Comparison of ENCODE assay signal across 16 cellular contexts in the genomic region with DNA sequence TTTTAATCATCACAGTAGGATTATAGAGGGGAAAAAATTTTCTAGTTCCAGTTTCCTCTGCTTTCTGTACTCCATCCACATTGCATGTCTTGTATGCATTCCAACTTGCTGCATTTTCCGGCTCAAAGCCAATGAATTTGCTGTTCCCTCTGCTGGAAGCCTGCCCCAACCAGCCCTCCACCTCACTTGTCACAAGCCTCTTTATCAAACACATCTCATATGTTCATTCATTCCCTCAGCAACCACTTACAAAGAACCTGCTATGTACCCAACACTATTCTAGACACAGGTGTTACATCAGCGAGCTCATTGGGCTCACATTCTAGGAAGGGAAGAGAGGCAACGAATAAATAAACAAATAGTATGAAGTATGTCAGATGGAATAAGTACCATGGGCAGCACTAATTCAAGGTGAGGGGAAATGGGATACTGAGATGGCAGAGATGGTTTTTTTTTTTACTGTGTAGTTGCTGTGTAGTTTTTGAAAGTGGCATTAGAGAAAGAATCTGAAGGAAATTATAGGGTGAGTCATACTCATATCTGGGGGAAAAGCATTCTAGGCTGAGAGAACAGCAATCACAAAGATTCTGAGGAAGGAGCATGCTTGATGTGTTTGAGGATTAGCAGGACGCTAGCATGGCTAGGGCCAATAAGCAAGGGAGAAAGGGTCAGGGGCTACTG.
DNase-seq lines count a peak whose midpoint lies in the region; ATAC-seq, FAIRE-seq and TF ChIP-seq lines count a peak whose summit lies in the region.
"Had no signal": no experiment of that assay in that cellular context is flagged by ENCODE, and none has a peak within 500 bp of the region (broad histone marks: within the 10 kb centered on the region; RNA-seq: fewer than 3 reads in every experiment).

No MANE protein-coding gene starts in this region.

- no peak overlapping the region; the same call in 1 of the 2 replicates for H4K5ac ChIP-seq in IMR-90 (ENCODE audit: low read depth, low read length)

- H3K18ac ChIP-seq in IMR-90 (ENCODE audit: low read depth, low read length), result peak overlapping the region; percentile 24; the same call in 1 of the 2 replicates

- peak overlapping the region; percentile 27 for H2BK20ac ChIP-seq in IMR-90 (ENCODE audit: low read depth, low read length)

- peak overlapping the region; percentile 35 for H2BK120ac ChIP-seq in IMR-90 (ENCODE audit: low read depth, low read length)

- H3K79me1 ChIP-seq in IMR-90 (ENCODE audit: low read depth in 1 of 2, low read length in 2 of 2), result no peaks in the 10 kb centered on the region

- peak overlapping the region; percentile 85 for H3K27ac Mint-ChIP-seq in astrocyte (ENCODE audit: unreplicated experiment)
- H3K27ac Mint-ChIP-seq: CD4-positive, CD25-positive, alpha-beta regulatory T cell had no signal

- peak overlapping the region in 1 of 2 experiments; percentile 62; a peak in 2 of 4 replicates for H4K8ac ChIP-seq in IMR-90 (ENCODE audit: low read depth in 2 of 2, low read length in 2 of 2)

- no peak overlapping the region for H3K4me3 Mint-ChIP-seq in astrocyte (ENCODE audit: unreplicated experiment)
- H3K4me3 Mint-ChIP-seq: CD4-positive, CD25-positive, alpha-beta regulatory T cell had no signal

- peak; percentile 75 for ATAC-seq in IMR-90 (ENCODE audit: low read depth)
- peak; percentile 61 to 74 for ATAC-seq in lower lobe of right lung
- no peak for ATAC-seq in GM18873 (IDR thresholded peaks at IDR 0.05; ENCODE audit: low FRiP score, unreplicated experiment)
- ATAC-seq: stimulated activated naive CD8-positive, alpha-beta T cell treated with anti-CD3 and anti-CD28 coated beads, Interleukin-15, Interleukin-2, amounts not matched to agents 100 U/mL and 50 U/mL, for 24 hours had no signal

- no peak overlapping the region for H2AK9ac ChIP-seq in IMR-90 (replicated peaks; ENCODE audit: low read depth, low read length, poor library complexity)

- H3K4me1 ChIP-seq in IMR-90 (ENCODE audit: control insufficient read depth, insufficient read depth, low read length), result peaks cover 5% of the 10 kb centered on the region; the same call in 1 of the 2 replicates
- H3K4me1 ChIP-seq in astrocyte (ENCODE audit: insufficient read depth, low read length), result peaks cover 18% of the 10 kb centered on the region
- no peaks in the 10 kb centered on the region for H3K4me1 ChIP-seq in lower lobe of right lung
- H3K4me1 ChIP-seq: prostate gland had no signal

- H3K79me2 ChIP-seq in astrocyte (ENCODE audit: insufficient read depth, low read length), result no peaks in the 10 kb centered on the region

- BruUV-seq in IMR-90 (replicated peaks; lab: Mats Ljungman, UMichigan), result no TSS peak

- H2BK5ac ChIP-seq in IMR-90 (ENCODE audit: low read depth, low read length, poor library complexity, severe bottlenecking), result peak overlapping the region; percentile 81

- peaks cover 2% of the 10 kb centered on the region for H3K9me1 ChIP-seq in IMR-90 (ENCODE audit: insufficient read depth, low read length)

- H3K4ac ChIP-seq in IMR-90 (ENCODE audit: low read depth, low read length), result peak overlapping the region; percentile 54

- H3K56ac ChIP-seq in IMR-90 (ENCODE audit: extremely low read depth, insufficient read depth, low read length), result no peak overlapping the region

- DNase-seq in AG09319 (ENCODE audit: extremely low read depth, low read depth), result peak; percentile 8
- DNase-seq in IMR-90, result peak; percentile 69
- DNase-seq in astrocyte (ENCODE audit: low read depth), result peak; percentile 91
- peak; percentile 34 for DNase-seq in lower lobe of right lung
- no peak for DNase-seq in GM19240 (ENCODE audit: insufficient read length, low spot score)
- DNase-seq in head of caudate nucleus, result no peak
- DNase-seq in NCI-H146 treated with DMSO at 0.1 percent for 48 hours (lab: John Stamatoyannopoulos, UW; ENCODE audit: unreplicated experiment), result no peak
- DNase-seq: activated T-cell treated with anti-CD3 and anti-CD28 coated beads, Interleukin-2, amount 50 U/mL, for 1 hour; CD4-positive, CD25-positive, alpha-beta regulatory T cell; NCI-H526 treated with DMSO at 0.1 percent for 48 hours; stimulated activated CD4-positive, alpha-beta T cell treated with anti-CD3 and anti-CD28 coated beads, Interleukin-4, amount 100 ng/mL, for 24 hours; stimulated activated naive CD8-positive, alpha-beta T cell treated with anti-CD3 and anti-CD28 coated beads, Interleukin-15, Interleukin-2, amounts not matched to agents 100 U/mL and 50 U/mL, for 24 hours had no signal

- peak overlapping the region; percentile 71; the same call in 1 of the 2 replicates for H2AK5ac ChIP-seq in IMR-90 (ENCODE audit: low read depth, low read length)

- H4K20me1 ChIP-seq in IMR-90 (ENCODE audit: insufficient read depth, low read length) (no peaks in the 10 kb centered on the region), astrocyte (ENCODE audit: insufficient read depth, low read length) (no peaks in the 10 kb centered on the region)

- H4K91ac ChIP-seq in IMR-90 (ENCODE audit: insufficient read depth, low read depth, low read length), result peak overlapping the region; percentile 16; the same call in 1 of the 2 replicates

- TF ChIP-seq CTCF in AG09319 (IDR thresholded peaks at IDR 0.05; ENCODE audit: low read depth, low read length), result no peak
- TF ChIP-seq CTCF in IMR-90 (conservative IDR thresholded peaks at IDR 0.05; ENCODE audit: low read depth, low read length), result no peak
- no peak for TF ChIP-seq CTCF in astrocyte (IDR thresholded peaks at IDR 0.05; ENCODE audit: insufficient read depth, low read depth, low read length)
- TF ChIP-seq CTCF in lower lobe of right lung (IDR thresholded peaks at IDR 0.05), result no peak

- H3K27me3 ChIP-seq in IMR-90 (ENCODE audit: control insufficient read depth, insufficient read depth, low read length) (no peaks in the 10 kb centered on the region), astrocyte (ENCODE audit: insufficient read depth, low read length) (no peaks in the 10 kb centered on the region), lower lobe of right lung (ENCODE audit: low read depth) (no peaks in the 10 kb centered on the region)
- H3K27me3 ChIP-seq: ascending aorta, SJSA1 had no signal

- peak overlapping the region; percentile 35; the same call in 1 of the 2 replicates for H3K4me2 ChIP-seq in IMR-90 (ENCODE audit: low read depth, low read length)
- peak overlapping the region; percentile 57 for H3K4me2 ChIP-seq in astrocyte (ENCODE audit: low read length)

- intact Hi-C loops in IMR-90 (cut with micrococcal nuclease), result loop anchor here (2.0 to 5.0 kb wide), 2 partner anchors 162 to 333 kb away; a partner anchor contains a TSS
- intact Hi-C loops in lower lobe of right lung (cut with DNase I), result no loop called here
- intact Hi-C loops in head of caudate nucleus (cut with DNase I), result no loop called here

- peak; percentile 85 for FAIRE-seq in astrocyte (lab: Jason Lieb, UNC)

- H2AFZ ChIP-seq in IMR-90 (replicated peaks; ENCODE audit: low read length, poor library complexity) (peak overlapping the region; percentile 4), astrocyte (ENCODE audit: low read depth, low read length) (no peak overlapping the region)

- no peak overlapping the region for H3K23ac ChIP-seq in IMR-90 (ENCODE audit: low read depth, low read length)

- no peak overlapping the region for H3K4me3 ChIP-seq in IMR-90 (ENCODE audit: insufficient read depth, low read depth, low read length)
- no peak overlapping the region for H3K4me3 ChIP-seq in astrocyte (ENCODE audit: insufficient read depth, low read depth, low read length)
- no peak overlapping the region for H3K4me3 ChIP-seq in lower lobe of right lung
- H3K4me3 ChIP-seq: ascending aorta, prostate gland, SJSA1 had no signal

- H3K27me3 Mint-ChIP-seq in astrocyte (ENCODE audit: low read depth, unreplicated experiment), result no peaks in the 10 kb centered on the region
- H3K27me3 Mint-ChIP-seq: CD4-positive, CD25-positive, alpha-beta regulatory T cell had no signal

- no peak overlapping the region for H3K9ac ChIP-seq in IMR-90 (ENCODE audit: low read depth, low read length)
- no peak overlapping the region for H3K9ac ChIP-seq in astrocyte (ENCODE audit: low read length)

- dilution Hi-C loops in IMR-90 (cut with HindIII; ENCODE audit: low sequenced_read_pairs, unreplicated experiment), result no loop called here

- no peaks in the 10 kb centered on the region for H3K36me3 Mint-ChIP-seq in astrocyte (ENCODE audit: low read depth, unreplicated experiment)
- H3K36me3 Mint-ChIP-seq: CD4-positive, CD25-positive, alpha-beta regulatory T cell had no signal

- CTCF ChIA-PET in IMR-90 (lab: Yijun Ruan, JAX), result no interaction called here

- WGBS in IMR-90 (ENCODE audit: extremely low coverage in 2 of 2, insufficient read length in 1 of 2), 2 experiments, result 61% methylated on average over 3 of the region's 4 CpGs; no CpG with 5 or more reads in 1 of the 2 experiments

- TF ChIP-seq RAD21 in IMR-90 (IDR thresholded peaks at IDR 0.05; ENCODE audit: low read length), result no peak

- H3K9me3 Mint-ChIP-seq in astrocyte (ENCODE audit: unreplicated experiment), result no peaks in the 10 kb centered on the region

- peaks cover 45% of the 10 kb centered on the region for H3K4me1 Mint-ChIP-seq in astrocyte (ENCODE audit: low read depth, unreplicated experiment)
- H3K4me1 Mint-ChIP-seq: CD4-positive, CD25-positive, alpha-beta regulatory T cell had no signal

- no peak overlapping the region for H3K27ac ChIP-seq in IMR-90 (ENCODE audit: insufficient read depth, low read length)
- H3K27ac ChIP-seq in astrocyte (ENCODE audit: low read depth, low read length), result peak overlapping the region; percentile 53
- H3K27ac ChIP-seq in lower lobe of right lung, result no peak overlapping the region
- H3K27ac ChIP-seq: prostate gland, SJSA1 had no signal

- in situ Hi-C loops in IMR-90 (cut with MboI; ENCODE audit: low sequenced_read_pairs), result no loop called here

- TF ChIP-seq POLR2A in IMR-90 (IDR thresholded peaks at IDR 0.05; ENCODE audit: low read depth, low read length), result no peak

- POLR2A ChIA-PET in IMR-90 (lab: Charles Lee; ENCODE audit: unreplicated experiment), result no interaction called here

- no peaks in the 10 kb centered on the region for H3K36me3 ChIP-seq in IMR-90 (ENCODE audit: control insufficient read depth, insufficient read depth, low read length)
- no peaks in the 10 kb centered on the region for H3K36me3 ChIP-seq in astrocyte (ENCODE audit: insufficient read depth, low read length)
- no peaks in the 10 kb centered on the region for H3K36me3 ChIP-seq in lower lobe of right lung
- H3K36me3 ChIP-seq: ascending aorta, prostate gland, SJSA1 had no signal

- H2BK15ac ChIP-seq in IMR-90 (ENCODE audit: low read depth, low read length), result no peak overlapping the region; the same call in 2 of the 3 replicates

- H3K14ac ChIP-seq in IMR-90 (replicated peaks; ENCODE audit: low read depth, low read length), result no peak overlapping the region; the same call in 1 of the 2 replicates

- H3K9me3 ChIP-seq in IMR-90 (ENCODE audit: control insufficient read depth, insufficient read depth, low read length) (no peaks in the 10 kb centered on the region), astrocyte (ENCODE audit: insufficient read depth, low read depth, low read length) (no peaks in the 10 kb centered on the region), lower lobe of right lung (no peaks in the 10 kb centered on the region)
- H3K9me3 ChIP-seq: ascending aorta, prostate gland had no signal

TF ChIP-seq in IMR-90, 13 proteins besides CTCF, POLR2A, EP300 and RAD21 (continues in another document):
- TF ChIP-seq CHD1 (IDR thresholded peaks at IDR 0.05; ENCODE audit: low read depth, low read length) (no peak), FOS (IDR thresholded peaks at IDR 0.05; ENCODE audit: low read depth, low read length) (no peak), BHLHE40 (IDR thresholded peaks at IDR 0.05; ENCODE audit: low read depth, low read length) (no peak)

Comparison
In these comparisons a context has a peak if more than half of its experiments do, and no peak if none do; other contexts are left out.
1. DNase-seq: peak in AG09319 (single experiment), IMR-90 (single experiment), astrocyte (single experiment) and lower lobe of right lung (single experiment); none in GM19240 (single experiment), head of caudate nucleus (0 of 42) and NCI-H146 treated with DMSO at 0.1 percent for 48 hours (single experiment).